1 cellular context compared by ENCODE assay signal in the genomic region with DNA sequence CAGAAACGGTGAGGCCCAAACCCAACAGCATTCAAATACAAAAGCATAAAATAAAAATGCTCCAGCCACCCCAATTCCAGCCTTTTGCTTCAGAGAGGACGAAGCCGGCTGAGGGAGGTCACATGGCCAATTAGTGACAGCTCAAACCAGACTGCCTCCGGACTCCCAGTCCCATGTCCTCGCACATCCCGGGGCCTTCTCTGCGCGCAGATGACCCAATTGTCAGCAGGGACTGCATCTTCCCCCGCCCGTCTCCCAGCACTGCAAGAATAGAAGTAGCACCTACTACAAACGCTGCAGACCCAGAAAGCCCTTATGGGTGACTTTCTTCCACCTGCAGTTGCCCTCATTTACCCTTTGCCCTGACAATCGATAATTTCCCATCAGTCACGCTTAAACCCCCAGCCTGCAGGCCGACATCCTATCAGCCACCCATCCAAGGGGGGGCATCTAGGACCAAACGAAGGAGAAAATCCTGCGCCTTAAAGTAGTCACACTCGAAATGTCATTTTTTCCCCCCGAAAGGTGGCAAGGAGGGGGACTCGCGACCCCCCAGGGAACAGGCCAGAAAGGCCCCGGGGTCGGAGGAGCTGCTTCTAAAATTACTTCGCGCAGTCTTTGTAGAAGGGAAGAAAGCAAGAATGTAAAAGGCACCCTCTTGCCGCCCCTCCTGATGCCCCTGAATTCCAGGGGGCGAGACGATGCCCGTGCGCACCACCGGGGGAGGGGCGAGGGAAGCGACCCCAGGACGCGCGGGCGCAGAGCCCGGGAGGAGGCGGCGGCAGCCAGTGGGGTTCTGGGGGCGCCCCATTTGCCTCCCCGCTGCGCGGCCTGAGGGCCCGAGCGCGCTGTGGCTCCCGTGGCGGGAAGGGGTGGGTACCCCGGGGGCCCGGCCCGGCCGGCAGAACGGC.
A peak's percentile ranks its signal among the peaks of the same experiment; 100 is the strongest.
TF ChIP-seq lines count a peak whose summit lies in the region.

No MANE protein-coding gene starts in this region.

TF ChIP-seq in HepG2, 621 proteins besides CTCF, POLR2A, EP300 and RAD21 (continued from another document and continues in another):
- peak; percentile 52 for TF ChIP-seq IKZF4 (CRISPR knock-in tag; IDR thresholded peaks at IDR 0.05; ENCODE audit: borderline replicate concordance, low read depth, not compliant biosample characterization)
- no peak for TF ChIP-seq ZC3H4 (CRISPR knock-in tag; IDR thresholded peaks at IDR 0.05; ENCODE audit: borderline replicate concordance)
- TF ChIP-seq ZNF850 (CRISPR knock-in tag; conservative IDR thresholded peaks at IDR 0.05), result no peak
- no peak for TF ChIP-seq GPN1 (CRISPR knock-in tag; IDR thresholded peaks at IDR 0.05; ENCODE audit: borderline replicate concordance)
- TF ChIP-seq SOX6 (IDR thresholded peaks at IDR 0.05), result no peak
- peak; percentile 58 for TF ChIP-seq SOX6 (CRISPR knock-in tag; IDR thresholded peaks at IDR 0.05)
- no peak; the same call in 1 of the 2 replicates for TF ChIP-seq FOXK1 (CRISPR knock-in tag; IDR thresholded peaks at IDR 0.05; ENCODE audit: borderline replicate concordance, low read depth)
- TF ChIP-seq ZNF780A (CRISPR knock-in tag; IDR thresholded peaks at IDR 0.05), result no peak
- TF ChIP-seq EZH2 (conservative IDR thresholded peaks at IDR 0.05; ENCODE audit: low read depth, low read length), result no peak
- no peak for TF ChIP-seq ZEB1 (IDR thresholded peaks at IDR 0.05; ENCODE audit: insufficient replicate concordance, low read depth)
- TF ChIP-seq MIER2 (CRISPR knock-in tag; IDR thresholded peaks at IDR 0.05), result no peak
- peak; percentile 46; the same call in 1 of the 2 replicates for TF ChIP-seq ZNF160 (CRISPR knock-in tag; IDR thresholded peaks at IDR 0.05)
- TF ChIP-seq NR2F2 (IDR thresholded peaks at IDR 0.05; ENCODE audit: borderline replicate concordance, low read depth), result peak; percentile 64
- peak; percentile 76 for TF ChIP-seq PHF8 (CRISPR knock-in tag; IDR thresholded peaks at IDR 0.05)
- peak; percentile 88 for TF ChIP-seq NR2C2 (CRISPR knock-in tag; IDR thresholded peaks at IDR 0.05; ENCODE audit: borderline replicate concordance)
- TF ChIP-seq FOXA3 (CRISPR knock-in tag; IDR thresholded peaks at IDR 0.05), result peak; percentile 12; the same call in 1 of the 2 replicates
- TF ChIP-seq, protein P1, sequence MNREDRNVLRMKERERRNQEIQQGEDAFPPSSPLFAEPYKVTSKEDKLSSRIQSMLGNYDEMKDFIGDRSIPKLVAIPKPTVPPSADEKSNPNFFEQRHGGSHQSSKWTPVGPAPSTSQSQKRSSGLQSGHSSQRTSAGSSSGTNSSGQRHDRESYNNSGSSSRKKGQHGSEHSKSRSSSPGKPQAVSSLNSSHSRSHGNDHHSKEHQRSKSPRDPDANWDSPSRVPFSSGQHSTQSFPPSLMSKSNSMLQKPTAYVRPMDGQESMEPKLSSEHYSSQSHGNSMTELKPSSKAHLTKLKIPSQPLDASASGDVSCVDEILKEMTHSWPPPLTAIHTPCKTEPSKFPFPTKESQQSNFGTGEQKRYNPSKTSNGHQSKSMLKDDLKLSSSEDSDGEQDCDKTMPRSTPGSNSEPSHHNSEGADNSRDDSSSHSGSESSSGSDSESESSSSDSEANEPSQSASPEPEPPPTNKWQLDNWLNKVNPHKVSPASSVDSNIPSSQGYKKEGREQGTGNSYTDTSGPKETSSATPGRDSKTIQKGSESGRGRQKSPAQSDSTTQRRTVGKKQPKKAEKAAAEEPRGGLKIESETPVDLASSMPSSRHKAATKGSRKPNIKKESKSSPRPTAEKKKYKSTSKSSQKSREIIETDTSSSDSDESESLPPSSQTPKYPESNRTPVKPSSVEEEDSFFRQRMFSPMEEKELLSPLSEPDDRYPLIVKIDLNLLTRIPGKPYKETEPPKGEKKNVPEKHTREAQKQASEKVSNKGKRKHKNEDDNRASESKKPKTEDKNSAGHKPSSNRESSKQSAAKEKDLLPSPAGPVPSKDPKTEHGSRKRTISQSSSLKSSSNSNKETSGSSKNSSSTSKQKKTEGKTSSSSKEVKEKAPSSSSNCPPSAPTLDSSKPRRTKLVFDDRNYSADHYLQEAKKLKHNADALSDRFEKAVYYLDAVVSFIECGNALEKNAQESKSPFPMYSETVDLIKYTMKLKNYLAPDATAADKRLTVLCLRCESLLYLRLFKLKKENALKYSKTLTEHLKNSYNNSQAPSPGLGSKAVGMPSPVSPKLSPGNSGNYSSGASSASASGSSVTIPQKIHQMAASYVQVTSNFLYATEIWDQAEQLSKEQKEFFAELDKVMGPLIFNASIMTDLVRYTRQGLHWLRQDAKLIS (CRISPR knock-in tag; IDR thresholded peaks at IDR 0.05), result no peak; the same call in 1 of the 2 replicates
- TF ChIP-seq ZNF230 (CRISPR knock-in tag; IDR thresholded peaks at IDR 0.05), result 0 out of 2 replicates have a peak, but pooled peaks have one; percentile 70
- no peak for TF ChIP-seq MBD4 (IDR thresholded peaks at IDR 0.05; ENCODE audit: borderline replicate concordance, low read length)
- TF ChIP-seq, protein P2, sequence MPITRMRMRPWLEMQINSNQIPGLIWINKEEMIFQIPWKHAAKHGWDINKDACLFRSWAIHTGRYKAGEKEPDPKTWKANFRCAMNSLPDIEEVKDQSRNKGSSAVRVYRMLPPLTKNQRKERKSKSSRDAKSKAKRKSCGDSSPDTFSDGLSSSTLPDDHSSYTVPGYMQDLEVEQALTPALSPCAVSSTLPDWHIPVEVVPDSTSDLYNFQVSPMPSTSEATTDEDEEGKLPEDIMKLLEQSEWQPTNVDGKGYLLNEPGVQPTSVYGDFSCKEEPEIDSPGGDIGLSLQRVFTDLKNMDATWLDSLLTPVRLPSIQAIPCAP (CRISPR knock-in tag; IDR thresholded peaks at IDR 0.05; ENCODE audit: low read depth), result no peak
- no peak for TF ChIP-seq U2AF1 (optimal IDR thresholded peaks at IDR 0.05; ENCODE audit: low read depth, low read length)
- TF ChIP-seq, protein P3, sequence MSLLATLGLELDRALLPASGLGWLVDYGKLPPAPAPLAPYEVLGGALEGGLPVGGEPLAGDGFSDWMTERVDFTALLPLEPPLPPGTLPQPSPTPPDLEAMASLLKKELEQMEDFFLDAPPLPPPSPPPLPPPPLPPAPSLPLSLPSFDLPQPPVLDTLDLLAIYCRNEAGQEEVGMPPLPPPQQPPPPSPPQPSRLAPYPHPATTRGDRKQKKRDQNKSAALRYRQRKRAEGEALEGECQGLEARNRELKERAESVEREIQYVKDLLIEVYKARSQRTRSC (CRISPR knock-in tag; IDR thresholded peaks at IDR 0.05; ENCODE audit: low read depth), result 0 out of 2 replicates have a peak, but pooled peaks have one; percentile 40
- TF ChIP-seq RELA (CRISPR knock-in tag; IDR thresholded peaks at IDR 0.05), result no peak
- TF ChIP-seq, protein P4, sequence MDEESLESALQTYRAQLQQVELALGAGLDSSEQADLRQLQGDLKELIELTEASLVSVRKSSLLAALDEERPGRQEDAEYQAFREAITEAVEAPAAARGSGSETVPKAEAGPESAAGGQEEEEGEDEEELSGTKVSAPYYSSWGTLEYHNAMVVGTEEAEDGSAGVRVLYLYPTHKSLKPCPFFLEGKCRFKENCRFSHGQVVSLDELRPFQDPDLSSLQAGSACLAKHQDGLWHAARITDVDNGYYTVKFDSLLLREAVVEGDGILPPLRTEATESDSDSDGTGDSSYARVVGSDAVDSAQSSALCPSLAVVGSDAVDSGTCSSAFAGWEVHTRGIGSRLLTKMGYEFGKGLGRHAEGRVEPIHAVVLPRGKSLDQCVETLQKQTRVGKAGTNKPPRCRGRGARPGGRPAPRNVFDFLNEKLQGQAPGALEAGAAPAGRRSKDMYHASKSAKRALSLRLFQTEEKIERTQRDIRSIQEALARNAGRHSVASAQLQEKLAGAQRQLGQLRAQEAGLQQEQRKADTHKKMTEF (CRISPR knock-in tag; IDR thresholded peaks at IDR 0.05), result peak; percentile 70; the same call in 1 of the 2 replicates
- no peak for TF ChIP-seq ZNF260 (CRISPR knock-in tag; IDR thresholded peaks at IDR 0.05; ENCODE audit: borderline replicate concordance, low read depth)
- no peak for TF ChIP-seq DNMT1 (CRISPR knock-in tag; IDR thresholded peaks at IDR 0.05)
- no peak for TF ChIP-seq MYNN (CRISPR knock-in tag; IDR thresholded peaks at IDR 0.05; ENCODE audit: low read depth)
- TF ChIP-seq MAZ (IDR thresholded peaks at IDR 0.05; ENCODE audit: borderline replicate concordance, low read depth, low read length), result 0 out of 2 replicates have a peak, but pooled peaks have one; percentile 6
- TF ChIP-seq MAZ (CRISPR knock-in tag; IDR thresholded peaks at IDR 0.05; ENCODE audit: low read depth), result 0 out of 2 replicates have a peak, but pooled peaks have one; percentile 8
- TF ChIP-seq, protein P5, sequence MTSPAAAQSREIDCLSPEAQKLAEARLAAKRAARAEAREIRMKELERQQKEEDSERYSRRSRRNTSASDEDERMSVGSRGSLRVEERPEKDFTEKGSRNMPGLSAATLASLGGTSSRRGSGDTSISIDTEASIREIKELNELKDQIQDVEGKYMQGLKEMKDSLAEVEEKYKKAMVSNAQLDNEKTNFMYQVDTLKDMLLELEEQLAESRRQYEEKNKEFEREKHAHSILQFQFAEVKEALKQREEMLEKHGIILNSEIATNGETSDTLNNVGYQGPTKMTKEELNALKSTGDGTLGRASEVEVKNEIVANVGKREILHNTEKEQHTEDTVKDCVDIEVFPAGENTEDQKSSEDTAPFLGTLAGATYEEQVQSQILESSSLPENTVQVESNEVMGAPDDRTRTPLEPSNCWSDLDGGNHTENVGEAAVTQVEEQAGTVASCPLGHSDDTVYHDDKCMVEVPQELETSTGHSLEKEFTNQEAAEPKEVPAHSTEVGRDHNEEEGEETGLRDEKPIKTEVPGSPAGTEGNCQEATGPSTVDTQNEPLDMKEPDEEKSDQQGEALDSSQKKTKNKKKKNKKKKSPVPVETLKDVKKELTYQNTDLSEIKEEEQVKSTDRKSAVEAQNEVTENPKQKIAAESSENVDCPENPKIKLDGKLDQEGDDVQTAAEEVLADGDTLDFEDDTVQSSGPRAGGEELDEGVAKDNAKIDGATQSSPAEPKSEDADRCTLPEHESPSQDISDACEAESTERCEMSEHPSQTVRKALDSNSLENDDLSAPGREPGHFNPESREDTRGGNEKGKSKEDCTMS (CRISPR knock-in tag; conservative IDR thresholded peaks at IDR 0.05), result no peak
- TF ChIP-seq, protein P6, sequence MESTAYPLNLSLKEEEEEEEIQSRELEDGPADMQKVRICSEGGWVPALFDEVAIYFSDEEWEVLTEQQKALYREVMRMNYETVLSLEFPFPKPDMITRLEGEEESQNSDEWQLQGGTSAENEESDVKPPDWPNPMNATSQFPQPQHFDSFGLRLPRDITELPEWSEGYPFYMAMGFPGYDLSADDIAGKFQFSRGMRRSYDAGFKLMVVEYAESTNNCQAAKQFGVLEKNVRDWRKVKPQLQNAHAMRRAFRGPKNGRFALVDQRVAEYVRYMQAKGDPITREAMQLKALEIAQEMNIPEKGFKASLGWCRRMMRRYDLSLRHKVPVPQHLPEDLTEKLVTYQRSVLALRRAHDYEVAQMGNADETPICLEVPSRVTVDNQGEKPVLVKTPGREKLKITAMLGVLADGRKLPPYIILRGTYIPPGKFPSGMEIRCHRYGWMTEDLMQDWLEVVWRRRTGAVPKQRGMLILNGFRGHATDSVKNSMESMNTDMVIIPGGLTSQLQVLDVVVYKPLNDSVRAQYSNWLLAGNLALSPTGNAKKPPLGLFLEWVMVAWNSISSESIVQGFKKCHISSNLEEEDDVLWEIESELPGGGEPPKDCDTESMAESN (CRISPR knock-in tag; conservative IDR thresholded peaks at IDR 0.05), result peak; percentile 74; the same call in 1 of the 2 replicates
- no peak for TF ChIP-seq ATRX (CRISPR knock-in tag; IDR thresholded peaks at IDR 0.05; ENCODE audit: borderline replicate concordance)
- TF ChIP-seq FIP1L1 (IDR thresholded peaks at IDR 0.05; ENCODE audit: borderline replicate concordance, insufficient read depth, low read depth, low read length), result no peak
- TF ChIP-seq ZNF776 (CRISPR knock-in tag; IDR thresholded peaks at IDR 0.05), result no peak
- TF ChIP-seq MLLT10 (CRISPR knock-in tag; IDR thresholded peaks at IDR 0.05), result no peak
- 0 out of 2 replicates have a peak, but pooled peaks have one; percentile 2 for TF ChIP-seq NFE2L2 (IDR thresholded peaks at IDR 0.05; ENCODE audit: low read length)
- no peak for TF ChIP-seq TOE1 (CRISPR knock-in tag; IDR thresholded peaks at IDR 0.05)
- TF ChIP-seq PHB2 (IDR thresholded peaks at IDR 0.05; ENCODE audit: partially characterized antibody), result no peak
- TF ChIP-seq FOXK2 (IDR thresholded peaks at IDR 0.05), result no peak
- TF ChIP-seq, protein P7, sequence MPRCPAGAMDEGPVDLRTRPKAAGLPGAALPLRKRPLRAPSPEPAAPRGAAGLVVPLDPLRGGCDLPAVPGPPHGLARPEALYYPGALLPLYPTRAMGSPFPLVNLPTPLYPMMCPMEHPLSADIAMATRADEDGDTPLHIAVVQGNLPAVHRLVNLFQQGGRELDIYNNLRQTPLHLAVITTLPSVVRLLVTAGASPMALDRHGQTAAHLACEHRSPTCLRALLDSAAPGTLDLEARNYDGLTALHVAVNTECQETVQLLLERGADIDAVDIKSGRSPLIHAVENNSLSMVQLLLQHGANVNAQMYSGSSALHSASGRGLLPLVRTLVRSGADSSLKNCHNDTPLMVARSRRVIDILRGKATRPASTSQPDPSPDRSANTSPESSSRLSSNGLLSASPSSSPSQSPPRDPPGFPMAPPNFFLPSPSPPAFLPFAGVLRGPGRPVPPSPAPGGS (CRISPR knock-in tag; IDR thresholded peaks at IDR 0.05), result 0 out of 2 replicates have a peak, but pooled peaks have one; percentile 50
- TF ChIP-seq ZNF3 (CRISPR knock-in tag; IDR thresholded peaks at IDR 0.05), result no peak
- TF ChIP-seq ZSCAN9 (CRISPR knock-in tag; IDR thresholded peaks at IDR 0.05; ENCODE audit: borderline replicate concordance), result peak; percentile 83; the same call in 1 of the 2 replicates
- peak; percentile 34; the same call in 1 of the 2 replicates for TF ChIP-seq NR1H2 (CRISPR knock-in tag; IDR thresholded peaks at IDR 0.05; ENCODE audit: borderline replicate concordance, low read depth)
- peak; percentile 26; the same call in 1 of the 2 replicates for TF ChIP-seq EEA1 (CRISPR knock-in tag; IDR thresholded peaks at IDR 0.05; ENCODE audit: borderline replicate concordance)
- TF ChIP-seq, protein P8, sequence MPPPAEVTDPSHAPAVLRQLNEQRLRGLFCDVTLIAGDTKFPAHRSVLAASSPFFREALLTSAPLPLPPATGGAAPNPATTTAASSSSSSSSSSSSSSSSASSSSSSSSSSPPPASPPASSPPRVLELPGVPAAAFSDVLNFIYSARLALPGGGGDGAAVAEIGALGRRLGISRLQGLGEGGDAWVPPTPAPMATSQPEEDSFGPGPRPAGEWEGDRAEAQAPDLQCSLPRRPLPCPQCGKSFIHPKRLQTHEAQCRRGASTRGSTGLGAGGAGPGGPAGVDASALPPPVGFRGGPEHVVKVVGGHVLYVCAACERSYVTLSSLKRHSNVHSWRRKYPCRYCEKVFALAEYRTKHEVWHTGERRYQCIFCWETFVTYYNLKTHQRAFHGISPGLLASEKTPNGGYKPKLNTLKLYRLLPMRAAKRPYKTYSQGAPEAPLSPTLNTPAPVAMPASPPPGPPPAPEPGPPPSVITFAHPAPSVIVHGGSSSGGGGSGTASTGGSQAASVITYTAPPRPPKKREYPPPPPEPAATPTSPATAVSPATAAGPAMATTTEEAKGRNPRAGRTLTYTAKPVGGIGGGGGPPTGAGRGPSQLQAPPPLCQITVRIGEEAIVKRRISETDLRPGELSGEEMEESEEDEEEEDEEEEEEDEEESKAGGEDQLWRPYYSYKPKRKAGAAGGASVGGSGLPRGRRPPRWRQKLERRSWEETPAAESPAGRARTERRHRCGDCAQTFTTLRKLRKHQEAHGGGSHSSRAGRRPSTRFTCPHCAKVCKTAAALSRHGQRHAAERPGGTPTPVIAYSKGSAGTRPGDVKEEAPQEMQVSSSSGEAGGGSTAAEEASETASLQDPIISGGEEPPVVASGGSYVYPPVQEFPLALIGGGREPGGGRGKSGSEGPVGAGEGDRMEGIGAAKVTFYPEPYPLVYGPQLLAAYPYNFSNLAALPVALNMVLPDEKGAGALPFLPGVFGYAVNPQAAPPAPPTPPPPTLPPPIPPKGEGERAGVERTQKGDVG (CRISPR knock-in tag; IDR thresholded peaks at IDR 0.05; ENCODE audit: borderline replicate concordance), result 0 out of 2 replicates have a peak, but pooled peaks have one; percentile 34
- TF ChIP-seq KLF6 (CRISPR knock-in tag; IDR thresholded peaks at IDR 0.05), result no peak; the same call in 1 of the 2 replicates
